11 cellular contexts compared by ENCODE assay signal in the genomic region with DNA sequence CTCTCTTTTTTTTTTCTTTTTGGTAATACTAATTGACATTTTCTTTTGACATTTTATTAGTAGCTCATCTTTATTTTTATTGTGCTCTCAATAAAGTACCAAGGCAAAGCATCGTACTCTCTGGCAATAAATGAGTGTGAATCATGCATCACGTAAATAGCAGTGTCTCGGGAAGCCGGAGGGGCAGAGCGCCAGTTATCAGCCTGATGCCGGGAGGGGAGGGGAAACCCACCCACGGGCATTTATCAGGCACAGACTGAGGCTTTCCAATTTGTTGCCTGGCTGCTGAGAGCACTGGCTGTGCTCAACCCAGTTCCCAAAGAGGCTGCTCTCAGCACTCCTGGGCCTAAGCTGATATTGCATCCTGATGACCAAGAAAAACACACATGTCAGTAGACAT.
DNase-seq lines count a peak whose midpoint lies in the region; ATAC-seq and TF ChIP-seq lines count a peak whose summit lies in the region.
"Had no signal": no experiment of that assay in that cellular context is flagged by ENCODE, and none has a peak within 500 bp of the region (broad histone marks: within the 10 kb centered on the region; RNA-seq: fewer than 3 reads in every experiment).

No MANE protein-coding gene starts in this region.

- no peaks in the 10 kb centered on the region for H3K4me1 Mint-ChIP-seq in MCF 10A (ENCODE audit: insufficient read depth, unreplicated experiment)
- H3K4me1 Mint-ChIP-seq in activated T-helper 17 cell treated with anti-CD3 and anti-CD28 coated beads, Interleukin-2, amount 50 U/mL, for 72 hours, result no peaks in the 10 kb centered on the region
- H3K4me1 Mint-ChIP-seq: IgD-negative memory B cell had no signal

- H3K4me3 ChIP-seq in breast epithelium (no peak overlapping the region), foreskin fibroblast (ENCODE audit: low read depth in 1 of 2, low read length in 2 of 2) (no peak overlapping the region), aorta (ENCODE audit: low read length in 2 of 2) (no peak overlapping the region)
- H3K4me3 ChIP-seq: cardiac muscle cell had no signal

- TF ChIP-seq CTCF in breast epithelium (IDR thresholded peaks at IDR 0.05) (no peak), MCF 10A (IDR thresholded peaks at IDR 0.05; ENCODE audit: unreplicated experiment) (no peak), foreskin fibroblast (IDR thresholded peaks at IDR 0.05; ENCODE audit: low read depth, low read length) (no peak)

- ATAC-seq in aorta (ENCODE audit: low FRiP score) (peak; percentile 80), GM18907 (IDR thresholded peaks at IDR 0.05; ENCODE audit: unreplicated experiment) (no peak)
- ATAC-seq in activated T-helper 17 cell treated with anti-CD3 and anti-CD28 coated beads, Interleukin-2, amount 50 U/mL, for 72 hours (replicated peaks), result no peak

- no peak for TF ChIP-seq POLR2A in breast epithelium (IDR thresholded peaks at IDR 0.05)

- no peaks in the 10 kb centered on the region for H3K27me3 ChIP-seq in breast epithelium
- H3K27me3 ChIP-seq in aorta (ENCODE audit: control insufficient read depth in 1 of 2, insufficient read depth in 2 of 2, low read length in 1 of 2), result peaks cover 0 to 1% of the 10 kb centered on the region in 2 donors

- intact Hi-C loops in breast epithelium (cut with DNase I; ENCODE audit: low total_unique reads) (no loop called here), MCF 10A (cut with micrococcal nuclease) (no loop called here), aorta (cut with DNase I) (no loop called here)

- 65 to 72% methylated on average over 7 of the region's 7 CpGs for WGBS in aorta, 2 donors

- H3K36me3 Mint-ChIP-seq in MCF 10A (ENCODE audit: insufficient read depth, unreplicated experiment), result no peaks in the 10 kb centered on the region
- H3K36me3 Mint-ChIP-seq in activated T-helper 17 cell treated with anti-CD3 and anti-CD28 coated beads, Interleukin-2, amount 50 U/mL, for 72 hours (ENCODE audit: low read depth), result no peaks in the 10 kb centered on the region
- H3K36me3 Mint-ChIP-seq: IgD-negative memory B cell had no signal

- H3K9me3 ChIP-seq in breast epithelium (no peaks in the 10 kb centered on the region), aorta (ENCODE audit: control insufficient read depth, low read length) (no peaks in the 10 kb centered on the region)

- no TSS peak for BruUV-seq in MCF 10A (replicated peaks; lab: Mats Ljungman, UMichigan)

- POLR2A ChIA-PET in MCF 10A (lab: Yijun Ruan, JAX), result no interaction called here

- H3K4me1 ChIP-seq in breast epithelium (peaks cover 4 to 10% of the 10 kb centered on the region in 2 donors), aorta (ENCODE audit: control insufficient read depth in 1 of 2, insufficient read depth in 2 of 2, low read length in 2 of 2) (peaks cover 0 to 2% of the 10 kb centered on the region in 2 donors)

- H3K27ac ChIP-seq in breast epithelium (peak overlapping the region; percentile 41 to 74), aorta (ENCODE audit: low read depth in 1 of 2, low read length in 2 of 2) (no peak overlapping the region)
- H3K27ac ChIP-seq: cardiac muscle cell, VCaP had no signal

- no peak overlapping the region for H3K4me3 Mint-ChIP-seq in MCF 10A (ENCODE audit: unreplicated experiment)
- H3K4me3 Mint-ChIP-seq in activated T-helper 17 cell treated with anti-CD3 and anti-CD28 coated beads, Interleukin-2, amount 50 U/mL, for 72 hours, result no peak overlapping the region
- H3K4me3 Mint-ChIP-seq: IgD-negative memory B cell had no signal

- no peaks in the 10 kb centered on the region for H3K27me3 Mint-ChIP-seq in MCF 10A (ENCODE audit: insufficient read depth, unreplicated experiment)
- H3K27me3 Mint-ChIP-seq in activated T-helper 17 cell treated with anti-CD3 and anti-CD28 coated beads, Interleukin-2, amount 50 U/mL, for 72 hours, result peaks cover 13% of the 10 kb centered on the region

- DNase-seq in breast epithelium (ENCODE audit: low spot score in 2 of 2) (peak in 1 of 2 donors; percentile 46), MCF 10A (ENCODE audit: unreplicated experiment) (no peak), foreskin fibroblast (peak; percentile 49 to 74), occipital lobe (lab: John Stamatoyannopoulos, UW) (peak; percentile 15), aorta (peak; percentile 77 to 83), NCI-H1694 treated with DMSO at 0.1 percent for 48 hours (lab: John Stamatoyannopoulos, UW) (no peak)

- H3K27ac Mint-ChIP-seq in MCF 10A (ENCODE audit: low read depth, unreplicated experiment), result no peak overlapping the region
- H3K27ac Mint-ChIP-seq in activated T-helper 17 cell treated with anti-CD3 and anti-CD28 coated beads, Interleukin-2, amount 50 U/mL, for 72 hours, result no peak overlapping the region
- H3K27ac Mint-ChIP-seq: IgD-negative memory B cell had no signal

- CTCF ChIA-PET in MCF 10A (lab: Yijun Ruan, JAX), result interaction anchor here (0.6 kb wide), 2 partner anchors 35 to 96 kb away, joined by 3 read pairs; no protein-coding TSS in a partner anchor

- no peaks in the 10 kb centered on the region for H3K9me3 Mint-ChIP-seq in MCF 10A (ENCODE audit: unreplicated experiment)
- H3K9me3 Mint-ChIP-seq in activated T-helper 17 cell treated with anti-CD3 and anti-CD28 coated beads, Interleukin-2, amount 50 U/mL, for 72 hours, result no peaks in the 10 kb centered on the region
- H3K9me3 Mint-ChIP-seq: IgD-negative memory B cell had no signal

- no peaks in the 10 kb centered on the region for H3K36me3 ChIP-seq in breast epithelium
- no peaks in the 10 kb centered on the region for H3K36me3 ChIP-seq in aorta (ENCODE audit: control insufficient read depth in 1 of 2, insufficient read depth in 2 of 2, low read length in 1 of 2)
- H3K36me3 ChIP-seq: cardiac muscle cell had no signal

Comparison
In these comparisons a context has a peak if more than half of its experiments do, and no peak if none do; other contexts are left out.
1. DNase-seq: peak in foreskin fibroblast (2 of 2), occipital lobe (single experiment) and aorta (2 of 2); none in MCF 10A (single experiment) and NCI-H1694 treated with DMSO at 0.1 percent for 48 hours (single experiment).
2. H3K27ac ChIP-seq: peak in breast epithelium (2 of 2); none in aorta (0 of 2).